37 cellular contexts compared by ENCODE assay signal in genomic region chr5:71811779-71812178, GRCh38.
"Had no signal": no experiment of that assay in that cellular context is flagged by ENCODE, and none has a peak within 500 bp of the region (broad histone marks: within the 10 kb centered on the region; RNA-seq: fewer than 3 reads in every experiment).

No MANE protein-coding gene starts in this region.

- ATAC-seq: activated CD8-positive, alpha-beta T cell treated with anti-CD3 and anti-CD28 coated beads for 36 hours; activated naive CD4-positive, alpha-beta T cell treated with anti-CD3 and anti-CD28 coated beads, Interleukin-2, amount 50 U/mL, for 72 hours; activated T-cell treated with anti-CD3 and anti-CD28 coated beads, Interleukin-2, amount 50 U/mL, for 4 hours; activated T-cell treated with anti-CD3 and anti-CD28 coated beads, Interleukin-2, amount 50 U/mL, for 72 hours; activated T-helper 17 cell treated with anti-CD3 and anti-CD28 coated beads, Interleukin-2, amount 50 U/mL, for 72 hours; body of pancreas had no signal

- H3K4me3 ChIP-seq: adrenal gland, body of pancreas, breast epithelium had no signal

- H3K27ac Mint-ChIP-seq: activated B cell treated with CpG ODN at 0.5 μM for 24 hours; activated CD4-positive, alpha-beta memory T cell treated with anti-CD3 and anti-CD28 coated beads for 36 hours; activated CD4-positive, alpha-beta T cell treated with anti-CD3 and anti-CD28 coated beads, Interleukin-2, amount 10 ng/mL, durations not matched to agents 24 days and 14 days; activated CD8-positive, alpha-beta T cell treated with anti-CD3 and anti-CD28 coated beads for 36 hours; activated naive CD4-positive, alpha-beta T cell treated with anti-CD3 and anti-CD28 coated beads for 36 hours; activated naive CD4-positive, alpha-beta T cell treated with anti-CD3 and anti-CD28 coated beads, Interleukin-2, amount 50 U/mL, for 72 hours; activated naive CD8-positive, alpha-beta T cell treated with anti-CD3 and anti-CD28 coated beads for 36 hours; activated T-cell treated with anti-CD3 and anti-CD28 coated beads, Interleukin-2, amount 50 U/mL, for 72 hours; activated T-helper 1 cell treated with anti-CD3 and anti-CD28 coated beads, Interleukin-12 subunit alpha, Interleukin-12 subunit beta, Interleukin-2, Interleukin-4 antibody, amounts not matched to agents 30 ng/mL and 10 ng/mL and 1 ng/mL, durations not matched to agents 14 hours and 24 hours and 36 hours; activated T-helper 17 cell treated with anti-CD3 and anti-CD28 coated beads, Interleukin-2, amount 50 U/mL, for 72 hours; T-helper 1 cell treated with Interleukin-12 subunit alpha and Interleukin-12 subunit beta and Interleukin-4 antibody, amounts not matched to agents 30 μg/mL and 1 μg/mL, for 36 hours; T-helper 2 cell treated with Interferon-gamma antibody and Interleukin-4, amounts not matched to agents 5 μg/mL and 100 μg/mL, for 36 hours had no signal

- H3K9me3 Mint-ChIP-seq: activated B cell treated with CpG ODN at 0.5 μM for 24 hours; activated CD4-positive, alpha-beta memory T cell treated with anti-CD3 and anti-CD28 coated beads for 36 hours; activated CD4-positive, alpha-beta T cell treated with anti-CD3 and anti-CD28 coated beads, Interleukin-2, amount 10 ng/mL, durations not matched to agents 24 days and 14 days; activated CD8-positive, alpha-beta T cell treated with anti-CD3 and anti-CD28 coated beads for 36 hours; activated naive CD4-positive, alpha-beta T cell treated with anti-CD3 and anti-CD28 coated beads for 36 hours; activated naive CD4-positive, alpha-beta T cell treated with anti-CD3 and anti-CD28 coated beads, Interleukin-2, amount 50 U/mL, for 72 hours; activated naive CD8-positive, alpha-beta T cell treated with anti-CD3 and anti-CD28 coated beads for 36 hours; activated T-cell treated with anti-CD3 and anti-CD28 coated beads, Interleukin-2, amount 50 U/mL, for 4 hours; activated T-cell treated with anti-CD3 and anti-CD28 coated beads, Interleukin-2, amount 50 U/mL, for 72 hours; activated T-helper 1 cell treated with anti-CD3 and anti-CD28 coated beads, Interleukin-12 subunit alpha, Interleukin-12 subunit beta, Interleukin-2, Interleukin-4 antibody, amounts not matched to agents 30 ng/mL and 10 ng/mL and 1 ng/mL, durations not matched to agents 14 hours and 24 hours and 36 hours; activated T-helper 17 cell treated with anti-CD3 and anti-CD28 coated beads, Interleukin-2, amount 50 U/mL, for 72 hours; T-helper 1 cell treated with Interleukin-12 subunit alpha and Interleukin-12 subunit beta and Interleukin-4 antibody, amounts not matched to agents 30 μg/mL and 1 μg/mL, for 36 hours; T-helper 2 cell treated with Interferon-gamma antibody and Interleukin-4, amounts not matched to agents 5 μg/mL and 100 μg/mL, for 36 hours had no signal

- H3K4me3 Mint-ChIP-seq: activated B cell treated with CpG ODN at 0.5 μM for 24 hours; activated CD4-positive, alpha-beta memory T cell treated with anti-CD3 and anti-CD28 coated beads for 36 hours; activated CD4-positive, alpha-beta T cell treated with anti-CD3 and anti-CD28 coated beads, Interleukin-2, amount 10 ng/mL, durations not matched to agents 24 days and 14 days; activated CD8-positive, alpha-beta T cell treated with anti-CD3 and anti-CD28 coated beads for 36 hours; activated naive CD4-positive, alpha-beta T cell treated with anti-CD3 and anti-CD28 coated beads for 36 hours; activated naive CD8-positive, alpha-beta T cell treated with anti-CD3 and anti-CD28 coated beads for 36 hours; activated T-cell treated with anti-CD3 and anti-CD28 coated beads, Interleukin-2, amount 50 U/mL, for 4 hours; activated T-cell treated with anti-CD3 and anti-CD28 coated beads, Interleukin-2, amount 50 U/mL, for 72 hours; activated T-helper 1 cell treated with anti-CD3 and anti-CD28 coated beads, Interleukin-12 subunit alpha, Interleukin-12 subunit beta, Interleukin-2, Interleukin-4 antibody, amounts not matched to agents 30 ng/mL and 10 ng/mL and 1 ng/mL, durations not matched to agents 14 hours and 24 hours and 36 hours; activated T-helper 17 cell treated with anti-CD3 and anti-CD28 coated beads, Interleukin-2, amount 50 U/mL, for 72 hours; T-helper 1 cell treated with Interleukin-12 subunit alpha and Interleukin-12 subunit beta and Interleukin-4 antibody, amounts not matched to agents 30 μg/mL and 1 μg/mL, for 36 hours; T-helper 2 cell treated with Interferon-gamma antibody and Interleukin-4, amounts not matched to agents 5 μg/mL and 100 μg/mL, for 36 hours had no signal

- H3K9me3 ChIP-seq: adrenal gland, body of pancreas, breast epithelium had no signal

- H3K36me3 ChIP-seq: adrenal gland, brain microvascular endothelial cell, breast epithelium had no signal

- H3K36me3 Mint-ChIP-seq: activated CD4-positive, alpha-beta memory T cell treated with anti-CD3 and anti-CD28 coated beads for 36 hours; activated naive CD4-positive, alpha-beta T cell treated with anti-CD3 and anti-CD28 coated beads, Interleukin-2, amount 50 U/mL, for 72 hours; activated naive CD8-positive, alpha-beta T cell treated with anti-CD3 and anti-CD28 coated beads for 36 hours had no signal

- DNase-seq: activated B cell treated with CpG ODN at 0.5 μM for 24 hours; activated CD4-positive, alpha-beta memory T cell treated with anti-CD3 and anti-CD28 coated beads for 36 hours; activated CD4-positive, alpha-beta T cell treated with anti-CD3 and anti-CD28 coated beads for 4 hours; activated CD4-positive, alpha-beta T cell treated with anti-CD3 and anti-CD28 coated beads, Interleukin-2, amount 10 ng/mL, durations not matched to agents 24 days and 14 days; activated CD4-positive, alpha-beta T cell treated with anti-CD3 and anti-CD28 coated beads, Interleukin-2, amount 50 U/mL, for 1 hour; activated CD4-positive, alpha-beta T cell treated with anti-CD3 and anti-CD28 coated beads, Interleukin-2, amount 50 U/mL, for 4 hours; activated CD4-positive, CD25-positive, alpha-beta regulatory T cell treated with anti-CD3 and anti-CD28 coated beads, Interleukin-2, amount 50 U/mL, for 72 hours; activated CD8-positive, alpha-beta memory T cell treated with anti-CD3 and anti-CD28 coated beads, Interleukin-2, amount 50 U/mL, for 4 hours; activated CD8-positive, alpha-beta T cell treated with anti-CD3 and anti-CD28 coated beads for 36 hours; activated effector memory CD4-positive, alpha-beta T cell treated with anti-CD3 and anti-CD28 coated beads, Interleukin-2, amount 50 U/mL, for 16 hours; activated gamma-delta T cell treated with Interleukin-2 at 50 U/mL for 16 hours; activated naive CD4-positive, alpha-beta T cell; activated naive CD4-positive, alpha-beta T cell treated with anti-CD3 and anti-CD28 coated beads for 36 hours; activated naive CD4-positive, alpha-beta T cell treated with anti-CD3 and anti-CD28 coated beads, Interleukin-2, amount 50 U/mL, for 16 hours; activated naive CD8-positive, alpha-beta T cell treated with anti-CD3 and anti-CD28 coated beads for 36 hours; activated T-cell treated with anti-CD3 and anti-CD28 coated beads for 4 hours; activated T-cell treated with anti-CD3 and anti-CD28 coated beads, Interleukin-2, amount 50 U/mL, for 1 hour; activated T-cell treated with anti-CD3 and anti-CD28 coated beads, Interleukin-2, amount 50 U/mL, for 4 hours; activated T-cell treated with anti-CD3 and anti-CD28 coated beads, Interleukin-2, amount 50 U/mL, for 72 hours; adrenal gland; amniotic stem cell; aorta; body of pancreas; brain microvascular endothelial cell; central memory CD4-positive, alpha-beta T cell; T-helper 1 cell; T-helper 2 cell; T-helper 9 cell had no signal

- H3K4me1 ChIP-seq: body of pancreas, breast epithelium had no signal

- FAIRE-seq: astrocyte, TTC549 had no signal

- H3K4me1 Mint-ChIP-seq: activated B cell treated with CpG ODN at 0.5 μM for 24 hours; activated CD4-positive, alpha-beta T cell treated with anti-CD3 and anti-CD28 coated beads, Interleukin-2, amount 10 ng/mL, durations not matched to agents 24 days and 14 days had no signal

- H3K27me3 ChIP-seq: adrenal gland, body of pancreas, brain microvascular endothelial cell, breast epithelium had no signal

- H3K27ac ChIP-seq: adrenal gland, body of pancreas, brain microvascular endothelial cell, breast epithelium, VCaP had no signal
